In genomic region chr5:69295088-69295754, GRCh38 we compare ENCODE assay signal across 14 cellular contexts. TPM values are rescaled to one million over a fixed set of nuclear protein-coding genes. Genes with fewer than 3 reads are reported as not detected.
DNase-seq lines count a peak whose midpoint lies in the region; ATAC-seq and TF ChIP-seq lines count a peak whose summit lies in the region.
"Had no signal": no experiment of that assay in that cellular context is flagged by ENCODE, and none has a peak within 500 bp of the region (broad histone marks: within the 10 kb centered on the region; RNA-seq: fewer than 3 reads in every experiment).

No MANE protein-coding gene starts in this region.

- H3K4me3 Mint-ChIP-seq in HFFc6: peak overlapping the region; percentile 2; the same call in 1 of the 2 replicates
- H3K4me3 Mint-ChIP-seq in brain: no peak overlapping the region
- H3K4me3 Mint-ChIP-seq: activated B cell treated with CpG ODN at 0.5 μM for 24 hours; CD4-positive, CD25-positive, alpha-beta regulatory T cell had no signal

- H3K27ac Mint-ChIP-seq in HFFc6: peak overlapping the region; percentile 83
- peak overlapping the region in 3 of 5 experiments; percentile 4 to 35 (median 30) for H3K27ac Mint-ChIP-seq in brain
- H3K27ac Mint-ChIP-seq: activated B cell treated with CpG ODN at 0.5 μM for 24 hours; CD4-positive, CD25-positive, alpha-beta regulatory T cell had no signal

- peak overlapping the region; percentile 33 for H2AFZ ChIP-seq in hepatocyte

- H4K20me1 ChIP-seq in hepatocyte (ENCODE audit: insufficient read depth, poor library complexity, severe bottlenecking): no peaks in the 10 kb centered on the region

- H3K4me2 ChIP-seq in hepatocyte: no peak overlapping the region

- H3K4me1 Mint-ChIP-seq in HFFc6 (ENCODE audit: low read depth): peaks cover 13% of the 10 kb centered on the region
- peaks cover 6% of the 10 kb centered on the region for H3K4me1 Mint-ChIP-seq in brain
- H3K4me1 Mint-ChIP-seq: CD4-positive, CD25-positive, alpha-beta regulatory T cell had no signal

- CTCF ChIA-PET in AG04450 (lab: Charles Lee): interaction anchor here (1.1 to 1.5 kb wide), 3 partner anchors 39 to 202 kb away, joined by 4 to 5 read pairs (median 5); partner anchors contain the start of gene SLC30A5

- no peaks in the 10 kb centered on the region for H3K9me2 ChIP-seq in hepatocyte (replicated peaks; ENCODE audit: insufficient read depth)

- H3K27me3 Mint-ChIP-seq in HFFc6 (ENCODE audit: insufficient read depth): no peaks in the 10 kb centered on the region
- H3K27me3 Mint-ChIP-seq in brain: no peaks in the 10 kb centered on the region
- H3K27me3 Mint-ChIP-seq: activated B cell treated with CpG ODN at 0.5 μM for 24 hours; CD4-positive, CD25-positive, alpha-beta regulatory T cell had no signal

- H3K9me3 Mint-ChIP-seq in HFFc6: no peaks in the 10 kb centered on the region
- H3K9me3 Mint-ChIP-seq in brain: no peaks in the 10 kb centered on the region
- H3K9me3 Mint-ChIP-seq: activated B cell treated with CpG ODN at 0.5 μM for 24 hours; CD4-positive, CD25-positive, alpha-beta regulatory T cell had no signal

- H3K36me3 Mint-ChIP-seq in HFFc6 (ENCODE audit: low read depth): no peaks in the 10 kb centered on the region
- H3K36me3 Mint-ChIP-seq in brain: no peaks in the 10 kb centered on the region

- ATAC-seq in GM21515 (IDR thresholded peaks at IDR 0.05; ENCODE audit: unreplicated experiment) (no peak), GM21717 (IDR thresholded peaks at IDR 0.05; ENCODE audit: unreplicated experiment) (no peak)
- ATAC-seq: upper lobe of right lung had no signal

- POLR2A ChIA-PET in AG04450 (lab: Yijun Ruan, JAX): interaction anchor here (0.5 kb wide), 1 partner anchor 24 kb away, joined by 4 read pairs; no protein-coding TSS in a partner anchor

- peak overlapping the region; percentile 43 for H3K27ac ChIP-seq in AG04450 (ENCODE audit: low read depth, low read length)
- peak overlapping the region; percentile 41 for H3K27ac ChIP-seq in hepatocyte
- H3K27ac ChIP-seq: upper lobe of right lung had no signal

- TF ChIP-seq CTCF in AG04450 (IDR thresholded peaks at IDR 0.05; ENCODE audit: low read depth, low read length) (no peak), HFFc6 (IDR thresholded peaks at IDR 0.05) (no peak), brain (conservative IDR thresholded peaks at IDR 0.05) (no peak), hepatocyte (IDR thresholded peaks at IDR 0.05; ENCODE audit: poor library complexity) (no peak)

- H3K4me3 ChIP-seq in AG04450 (ENCODE audit: low read depth, low read length) (no peak overlapping the region), hepatocyte (no peak overlapping the region)
- H3K4me3 ChIP-seq: upper lobe of right lung had no signal

- peaks cover 7% of the 10 kb centered on the region for H3K4me1 ChIP-seq in hepatocyte (ENCODE audit: insufficient read depth)
- H3K4me1 ChIP-seq: upper lobe of right lung had no signal

- no peaks in the 10 kb centered on the region for H3K9me3 ChIP-seq in AG04450 (ENCODE audit: control insufficient read depth, insufficient read depth, low read length)
- no peaks in the 10 kb centered on the region for H3K9me3 ChIP-seq in hepatocyte (ENCODE audit: low read depth)
- H3K9me3 ChIP-seq: upper lobe of right lung had no signal

- no peaks in the 10 kb centered on the region for H3K36me3 ChIP-seq in hepatocyte (replicated peaks; ENCODE audit: insufficient read depth, low read depth)

- H3K27me3 ChIP-seq in AG04450 (ENCODE audit: control insufficient read depth, insufficient read depth, low read length): no peaks in the 10 kb centered on the region
- no peaks in the 10 kb centered on the region for H3K27me3 ChIP-seq in hepatocyte
- H3K27me3 ChIP-seq: upper lobe of right lung had no signal

- H3K79me2 ChIP-seq in hepatocyte: no peaks in the 10 kb centered on the region

- 34% methylated on average over 10 of the region's 10 CpGs for WGBS in hepatocyte (ENCODE audit: low lambda C conversion rate, missing lambda C conversion rate)

- DNase-seq in AG04450 (ENCODE audit: low read depth, low spot score) (peak; percentile 23), HFFc6 (peak; percentile 50), hepatocyte (ENCODE audit: low spot score) (no peak), T1000 (lab: John Stamatoyannopoulos, UW) (no peak), ecto neural progenitor cell (ENCODE audit: low spot score) (no peak)
- DNase-seq: activated B cell treated with CpG ODN at 0.5 μM for 24 hours; activated gamma-delta T cell treated with Interleukin-2 at 50 U/mL for 16 hours; CD4-positive, CD25-positive, alpha-beta regulatory T cell; hypothalamus; KBM-7; upper lobe of right lung had no signal

RNA-seq across cellular contexts. Expression of gene CCDC125, which starts 37.4 kb away (rescaled TPM):
- 4.5 and 6.0 TPM in 2 replicates for polyA plus RNA-seq in AG04450 (2011; rRNA removed)
- 2.4 and 4.1 TPM in 2 replicates for polyA minus RNA-seq in AG04450 (2011; rRNA and poly(A)+ RNA removed)
- 1 to 10 TPM; 2.7 to 3.8 (median 3.1) TPM for total RNA-seq in HFFc6 (2021; fragmentation: NEBNext Ultra II Directional; extraction: Animal tissue kit (Norgen Biotek cat#: 25700))
- 7.0 TPM for polyA plus RNA-seq in brain (ENCODE audit: insufficient read depth, low read depth, low replicate concordance)
- 0.28 and 0.37 TPM in 2 replicates for total RNA-seq in hepatocyte
- 0.51 TPM in 1 of 2 replicates, not detected in the other for polyA plus RNA-seq in hepatocyte

Comparison
In these comparisons a context has a peak if more than half of its experiments do, and no peak if none do; other contexts are left out.
1. DNase-seq: peak in AG04450 (single experiment) and HFFc6 (single experiment); none in hepatocyte (single experiment), T1000 (single experiment) and ecto neural progenitor cell (single experiment).